3 cellular contexts compared by ENCODE assay signal in the genomic region with DNA sequence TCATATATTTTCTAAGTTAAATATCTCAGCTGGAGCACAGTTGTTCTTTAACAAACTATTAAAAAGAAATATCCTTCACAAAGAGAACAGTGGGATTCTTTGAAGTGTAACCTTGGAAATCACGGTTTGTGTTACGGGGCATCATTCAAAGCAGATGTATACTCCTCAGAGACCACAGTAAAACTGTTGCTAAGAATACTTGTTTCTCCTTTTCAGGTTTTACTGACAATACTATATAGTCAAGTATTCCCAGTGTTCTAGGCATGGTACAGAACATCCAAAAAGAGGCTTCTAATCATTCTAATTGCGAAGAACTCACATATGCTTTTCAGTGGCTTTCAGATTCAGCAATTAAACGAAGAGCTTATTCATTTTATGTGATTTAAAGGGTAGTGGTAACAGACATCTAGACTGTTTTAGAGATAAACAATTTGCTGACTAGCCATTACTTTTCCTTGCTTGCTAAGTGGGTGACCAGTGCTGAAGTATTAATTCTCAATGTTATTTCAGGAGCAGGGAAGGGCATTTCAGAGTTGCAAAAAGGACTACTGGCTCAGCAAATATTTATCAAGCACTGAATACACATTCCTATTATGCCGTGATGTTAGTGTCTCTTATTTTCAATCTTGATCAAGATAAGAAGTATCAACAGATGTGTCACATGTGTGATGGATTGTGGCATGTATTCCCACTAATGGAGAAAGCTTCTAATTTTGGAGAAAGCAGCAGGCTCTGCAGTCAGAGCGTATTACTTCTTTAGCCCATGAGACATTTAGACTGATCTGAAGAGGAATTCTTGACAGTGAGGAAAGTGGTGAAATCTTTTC.
A peak's percentile ranks its signal among the peaks of the same experiment; 100 is the strongest.
TF ChIP-seq lines count a peak whose summit lies in the region.

No MANE protein-coding gene starts in this region.

TF ChIP-seq in A549, 52 proteins besides CTCF, POLR2A, EP300 and RAD21:
- TF ChIP-seq NFE2L2 (conservative IDR thresholded peaks at IDR 0.05; ENCODE audit: low read length) (no peak), CBX2 (IDR thresholded peaks at IDR 0.05; ENCODE audit: borderline replicate concordance, low read depth) (no peak), RARB (CRISPR knock-in tag; IDR thresholded peaks at IDR 0.05) (no peak), ZFP36 (IDR thresholded peaks at IDR 0.05; ENCODE audit: borderline replicate concordance, partially characterized antibody) (no peak), GATA3 (IDR thresholded peaks at IDR 0.05; ENCODE audit: borderline replicate concordance) (peak; percentile 63), MAFK (IDR thresholded peaks at IDR 0.05; ENCODE audit: partially characterized antibody) (peak; percentile 85)
- TF ChIP-seq, protein P1, sequence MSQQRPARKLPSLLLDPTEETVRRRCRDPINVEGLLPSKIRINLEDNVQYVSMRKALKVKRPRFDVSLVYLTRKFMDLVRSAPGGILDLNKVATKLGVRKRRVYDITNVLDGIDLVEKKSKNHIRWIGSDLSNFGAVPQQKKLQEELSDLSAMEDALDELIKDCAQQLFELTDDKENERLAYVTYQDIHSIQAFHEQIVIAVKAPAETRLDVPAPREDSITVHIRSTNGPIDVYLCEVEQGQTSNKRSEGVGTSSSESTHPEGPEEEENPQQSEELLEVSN (IDR thresholded peaks at IDR 0.05; ENCODE audit: borderline replicate concordance, low read depth) = no peak
TF ChIP-seq in A549: peak in this region for 2.

TF ChIP-seq in GM23338, 12 proteins besides CTCF, POLR2A, EP300 and RAD21 (continues in another document):
- no peak for TF ChIP-seq EZH2phosphoT487 (IDR thresholded peaks at IDR 0.05; ENCODE audit: unreplicated experiment)
- no peak for TF ChIP-seq ZNF331 (CRISPR knock-in tag; IDR thresholded peaks at IDR 0.05; ENCODE audit: low read depth)
- TF ChIP-seq JUNB (IDR thresholded peaks at IDR 0.05; ENCODE audit: unreplicated experiment) = no peak
- TF ChIP-seq, protein P2, sequence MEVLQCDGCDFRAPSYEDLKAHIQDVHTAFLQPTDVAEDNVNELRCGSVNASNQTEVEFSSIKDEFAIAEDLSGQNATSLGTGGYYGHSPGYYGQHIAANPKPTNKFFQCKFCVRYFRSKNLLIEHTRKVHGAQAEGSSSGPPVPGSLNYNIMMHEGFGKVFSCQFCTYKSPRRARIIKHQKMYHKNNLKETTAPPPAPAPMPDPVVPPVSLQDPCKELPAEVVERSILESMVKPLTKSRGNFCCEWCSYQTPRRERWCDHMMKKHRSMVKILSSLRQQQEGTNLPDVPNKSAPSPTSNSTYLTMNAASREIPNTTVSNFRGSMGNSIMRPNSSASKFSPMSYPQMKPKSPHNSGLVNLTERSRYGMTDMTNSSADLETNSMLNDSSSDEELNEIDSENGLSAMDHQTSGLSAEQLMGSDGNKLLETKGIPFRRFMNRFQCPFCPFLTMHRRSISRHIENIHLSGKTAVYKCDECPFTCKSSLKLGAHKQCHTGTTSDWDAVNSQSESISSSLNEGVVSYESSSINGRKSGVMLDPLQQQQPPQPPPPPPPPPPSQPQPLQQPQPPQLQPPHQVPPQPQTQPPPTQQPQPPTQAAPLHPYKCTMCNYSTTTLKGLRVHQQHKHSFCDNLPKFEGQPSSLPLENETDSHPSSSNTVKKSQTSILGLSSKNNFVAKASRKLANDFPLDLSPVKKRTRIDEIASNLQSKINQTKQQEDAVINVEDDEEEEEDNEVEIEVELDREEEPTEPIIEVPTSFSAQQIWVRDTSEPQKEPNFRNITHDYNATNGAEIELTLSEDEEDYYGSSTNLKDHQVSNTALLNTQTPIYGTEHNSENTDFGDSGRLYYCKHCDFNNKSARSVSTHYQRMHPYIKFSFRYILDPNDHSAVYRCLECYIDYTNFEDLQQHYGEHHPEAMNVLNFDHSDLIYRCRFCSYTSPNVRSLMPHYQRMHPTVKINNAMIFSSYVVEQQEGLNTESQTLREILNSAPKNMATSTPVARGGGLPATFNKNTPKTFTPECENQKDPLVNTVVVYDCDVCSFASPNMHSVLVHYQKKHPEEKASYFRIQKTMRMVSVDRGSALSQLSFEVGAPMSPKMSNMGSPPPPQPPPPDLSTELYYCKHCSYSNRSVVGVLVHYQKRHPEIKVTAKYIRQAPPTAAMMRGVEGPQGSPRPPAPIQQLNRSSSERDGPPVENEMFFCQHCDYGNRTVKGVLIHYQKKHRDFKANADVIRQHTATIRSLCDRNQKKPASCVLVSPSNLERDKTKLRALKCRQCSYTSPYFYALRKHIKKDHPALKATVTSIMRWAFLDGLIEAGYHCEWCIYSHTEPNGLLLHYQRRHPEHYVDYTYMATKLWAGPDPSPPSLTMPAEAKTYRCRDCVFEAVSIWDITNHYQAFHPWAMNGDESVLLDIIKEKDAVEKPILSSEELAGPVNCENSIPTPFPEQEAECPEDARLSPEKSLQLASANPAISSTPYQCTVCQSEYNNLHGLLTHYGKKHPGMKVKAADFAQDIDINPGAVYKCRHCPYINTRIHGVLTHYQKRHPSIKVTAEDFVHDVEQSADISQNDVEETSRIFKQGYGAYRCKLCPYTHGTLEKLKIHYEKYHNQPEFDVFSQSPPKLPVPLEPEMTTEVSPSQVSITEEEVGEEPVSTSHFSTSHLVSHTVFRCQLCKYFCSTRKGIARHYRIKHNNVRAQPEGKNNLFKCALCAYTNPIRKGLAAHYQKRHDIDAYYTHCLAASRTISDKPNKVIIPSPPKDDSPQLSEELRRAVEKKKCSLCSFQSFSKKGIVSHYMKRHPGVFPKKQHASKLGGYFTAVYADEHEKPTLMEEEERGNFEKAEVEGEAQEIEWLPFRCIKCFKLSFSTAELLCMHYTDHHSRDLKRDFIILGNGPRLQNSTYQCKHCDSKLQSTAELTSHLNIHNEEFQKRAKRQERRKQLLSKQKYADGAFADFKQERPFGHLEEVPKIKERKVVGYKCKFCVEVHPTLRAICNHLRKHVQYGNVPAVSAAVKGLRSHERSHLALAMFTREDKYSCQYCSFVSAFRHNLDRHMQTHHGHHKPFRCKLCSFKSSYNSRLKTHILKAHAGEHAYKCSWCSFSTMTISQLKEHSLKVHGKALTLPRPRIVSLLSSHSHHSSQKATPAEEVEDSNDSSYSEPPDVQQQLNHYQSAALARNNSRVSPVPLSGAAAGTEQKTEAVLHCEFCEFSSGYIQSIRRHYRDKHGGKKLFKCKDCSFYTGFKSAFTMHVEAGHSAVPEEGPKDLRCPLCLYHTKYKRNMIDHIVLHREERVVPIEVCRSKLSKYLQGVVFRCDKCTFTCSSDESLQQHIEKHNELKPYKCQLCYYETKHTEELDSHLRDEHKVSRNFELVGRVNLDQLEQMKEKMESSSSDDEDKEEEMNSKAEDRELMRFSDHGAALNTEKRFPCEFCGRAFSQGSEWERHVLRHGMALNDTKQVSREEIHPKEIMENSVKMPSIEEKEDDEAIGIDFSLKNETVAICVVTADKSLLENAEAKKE (CRISPR knock-in tag; IDR thresholded peaks at IDR 0.05) = no peak
- no peak for TF ChIP-seq STAT1 (IDR thresholded peaks at IDR 0.05; ENCODE audit: unreplicated experiment)
- TF ChIP-seq POLR2AphosphoS5 (IDR thresholded peaks at IDR 0.05; ENCODE audit: low read depth) = no peak
- TF ChIP-seq CREB1 (CRISPR knock-in tag; IDR thresholded peaks at IDR 0.05; ENCODE audit: low read depth) = no peak
- TF ChIP-seq NANOG (IDR thresholded peaks at IDR 0.05; ENCODE audit: borderline replicate concordance) = no peak

TF ChIP-seq in GM12878, 131 proteins besides CTCF, POLR2A, EP300 and RAD21:
- TF ChIP-seq CREB1 (IDR thresholded peaks at IDR 0.05; ENCODE audit: low read depth) (no peak), SREBF2 (IDR thresholded peaks at IDR 0.05; ENCODE audit: low read length) (no peak), PAX5 (IDR thresholded peaks at IDR 0.05; ENCODE audit: borderline replicate concordance, low read depth, low read length) (no peak), NFIC (IDR thresholded peaks at IDR 0.05; ENCODE audit: low read depth, low read length) (no peak), GATAD2B (conservative IDR thresholded peaks at IDR 0.05; ENCODE audit: low read depth) (no peak), BCLAF1 (IDR thresholded peaks at IDR 0.05) (no peak), SMAD5 (IDR thresholded peaks at IDR 0.05; ENCODE audit: low read depth) (no peak), USF1 (IDR thresholded peaks at IDR 0.05; ENCODE audit: borderline replicate concordance, extremely low read length, insufficient read depth, low read depth, low read length) (no peak)
- TF ChIP-seq, protein P3, sequence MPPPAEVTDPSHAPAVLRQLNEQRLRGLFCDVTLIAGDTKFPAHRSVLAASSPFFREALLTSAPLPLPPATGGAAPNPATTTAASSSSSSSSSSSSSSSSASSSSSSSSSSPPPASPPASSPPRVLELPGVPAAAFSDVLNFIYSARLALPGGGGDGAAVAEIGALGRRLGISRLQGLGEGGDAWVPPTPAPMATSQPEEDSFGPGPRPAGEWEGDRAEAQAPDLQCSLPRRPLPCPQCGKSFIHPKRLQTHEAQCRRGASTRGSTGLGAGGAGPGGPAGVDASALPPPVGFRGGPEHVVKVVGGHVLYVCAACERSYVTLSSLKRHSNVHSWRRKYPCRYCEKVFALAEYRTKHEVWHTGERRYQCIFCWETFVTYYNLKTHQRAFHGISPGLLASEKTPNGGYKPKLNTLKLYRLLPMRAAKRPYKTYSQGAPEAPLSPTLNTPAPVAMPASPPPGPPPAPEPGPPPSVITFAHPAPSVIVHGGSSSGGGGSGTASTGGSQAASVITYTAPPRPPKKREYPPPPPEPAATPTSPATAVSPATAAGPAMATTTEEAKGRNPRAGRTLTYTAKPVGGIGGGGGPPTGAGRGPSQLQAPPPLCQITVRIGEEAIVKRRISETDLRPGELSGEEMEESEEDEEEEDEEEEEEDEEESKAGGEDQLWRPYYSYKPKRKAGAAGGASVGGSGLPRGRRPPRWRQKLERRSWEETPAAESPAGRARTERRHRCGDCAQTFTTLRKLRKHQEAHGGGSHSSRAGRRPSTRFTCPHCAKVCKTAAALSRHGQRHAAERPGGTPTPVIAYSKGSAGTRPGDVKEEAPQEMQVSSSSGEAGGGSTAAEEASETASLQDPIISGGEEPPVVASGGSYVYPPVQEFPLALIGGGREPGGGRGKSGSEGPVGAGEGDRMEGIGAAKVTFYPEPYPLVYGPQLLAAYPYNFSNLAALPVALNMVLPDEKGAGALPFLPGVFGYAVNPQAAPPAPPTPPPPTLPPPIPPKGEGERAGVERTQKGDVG (CRISPR knock-in tag; IDR thresholded peaks at IDR 0.05) = no peak
- TF ChIP-seq, protein P4, sequence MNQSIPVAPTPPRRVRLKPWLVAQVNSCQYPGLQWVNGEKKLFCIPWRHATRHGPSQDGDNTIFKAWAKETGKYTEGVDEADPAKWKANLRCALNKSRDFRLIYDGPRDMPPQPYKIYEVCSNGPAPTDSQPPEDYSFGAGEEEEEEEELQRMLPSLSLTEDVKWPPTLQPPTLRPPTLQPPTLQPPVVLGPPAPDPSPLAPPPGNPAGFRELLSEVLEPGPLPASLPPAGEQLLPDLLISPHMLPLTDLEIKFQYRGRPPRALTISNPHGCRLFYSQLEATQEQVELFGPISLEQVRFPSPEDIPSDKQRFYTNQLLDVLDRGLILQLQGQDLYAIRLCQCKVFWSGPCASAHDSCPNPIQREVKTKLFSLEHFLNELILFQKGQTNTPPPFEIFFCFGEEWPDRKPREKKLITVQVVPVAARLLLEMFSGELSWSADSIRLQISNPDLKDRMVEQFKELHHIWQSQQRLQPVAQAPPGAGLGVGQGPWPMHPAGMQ (IDR thresholded peaks at IDR 0.05; ENCODE audit: borderline replicate concordance) = no peak
